1 cellular context compared by ENCODE assay signal in the genomic region with DNA sequence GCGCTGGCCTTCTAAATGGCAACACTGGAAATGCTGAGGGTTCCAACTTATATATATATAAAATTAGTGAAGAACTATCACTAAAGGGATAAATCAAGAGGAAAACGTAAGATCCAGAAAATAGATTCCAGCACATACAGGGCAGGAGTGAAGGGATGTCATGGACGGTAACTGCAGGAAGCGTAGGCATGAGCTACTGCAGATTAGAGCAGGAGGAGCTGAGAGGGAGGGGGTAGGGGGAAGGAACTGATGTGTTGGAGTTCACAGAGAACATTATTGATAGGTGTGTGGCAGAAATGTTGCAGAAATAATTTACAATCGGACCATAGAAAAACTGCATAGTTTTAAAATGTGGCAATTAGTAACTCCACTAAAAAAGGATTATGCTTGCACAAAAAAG.
TF ChIP-seq lines count a peak whose summit lies in the region.

No MANE protein-coding gene starts in this region.

TF ChIP-seq in GM12878, 131 proteins besides CTCF, POLR2A, EP300 and RAD21:
- TF ChIP-seq HDAC6 (IDR thresholded peaks at IDR 0.05; ENCODE audit: unreplicated experiment) (no peak), ATF7 (IDR thresholded peaks at IDR 0.05; ENCODE audit: low read depth) (no peak), MYB (IDR thresholded peaks at IDR 0.05; ENCODE audit: borderline replicate concordance, low read depth, low read length) (no peak), STAT1 (conservative IDR thresholded peaks at IDR 0.05) (no peak), KAT2A (conservative IDR thresholded peaks at IDR 0.05; ENCODE audit: control insufficient read depth, low read depth, low read length) (no peak), JUND (IDR thresholded peaks at IDR 0.05; ENCODE audit: low read depth, low read length) (no peak), LARP7 (IDR thresholded peaks at IDR 0.05) (no peak), SPI1 (IDR thresholded peaks at IDR 0.05; ENCODE audit: borderline replicate concordance, insufficient read depth, low read depth, low read length) (no peak), ASH2L (IDR thresholded peaks at IDR 0.05; ENCODE audit: borderline replicate concordance, low read depth) (no peak), NR2F1 (conservative IDR thresholded peaks at IDR 0.05) (no peak), ZNF274 (IDR thresholded peaks at IDR 0.05; ENCODE audit: insufficient read depth, insufficient read length) (no peak), IRF4 (IDR thresholded peaks at IDR 0.05; ENCODE audit: low read depth, low read length) (no peak), SMARCA5 (IDR thresholded peaks at IDR 0.05) (no peak), FOXK2 (IDR thresholded peaks at IDR 0.05) (no peak), POLR2AphosphoS2 (IDR thresholded peaks at IDR 0.05; ENCODE audit: low read depth, low read length) (no peak), MEF2B (IDR thresholded peaks at IDR 0.05; ENCODE audit: partially characterized antibody, poor library complexity, severe bottlenecking) (no peak), MXI1 (IDR thresholded peaks at IDR 0.05; ENCODE audit: low read depth, low read length) (no peak)
- TF ChIP-seq, protein P1, sequence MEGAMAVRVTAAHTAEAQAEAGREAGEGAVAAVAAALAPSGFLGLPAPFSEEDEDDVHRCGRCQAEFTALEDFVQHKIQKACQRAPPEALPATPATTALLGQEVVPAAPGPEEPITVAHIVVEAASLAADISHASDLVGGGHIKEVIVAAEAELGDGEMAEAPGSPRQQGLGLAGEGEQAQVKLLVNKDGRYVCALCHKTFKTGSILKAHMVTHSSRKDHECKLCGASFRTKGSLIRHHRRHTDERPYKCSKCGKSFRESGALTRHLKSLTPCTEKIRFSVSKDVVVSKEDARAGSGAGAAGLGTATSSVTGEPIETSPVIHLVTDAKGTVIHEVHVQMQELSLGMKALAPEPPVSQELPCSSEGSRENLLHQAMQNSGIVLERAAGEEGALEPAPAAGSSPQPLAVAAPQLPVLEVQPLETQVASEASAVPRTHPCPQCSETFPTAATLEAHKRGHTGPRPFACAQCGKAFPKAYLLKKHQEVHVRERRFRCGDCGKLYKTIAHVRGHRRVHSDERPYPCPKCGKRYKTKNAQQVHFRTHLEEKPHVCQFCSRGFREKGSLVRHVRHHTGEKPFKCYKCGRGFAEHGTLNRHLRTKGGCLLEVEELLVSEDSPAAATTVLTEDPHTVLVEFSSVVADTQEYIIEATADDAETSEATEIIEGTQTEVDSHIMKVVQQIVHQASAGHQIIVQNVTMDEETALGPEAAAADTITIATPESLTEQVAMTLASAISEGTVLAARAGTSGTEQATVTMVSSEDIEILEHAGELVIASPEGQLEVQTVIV (IDR thresholded peaks at IDR 0.05; ENCODE audit: borderline replicate concordance, partially characterized antibody) = no peak
- TF ChIP-seq, protein P2, sequence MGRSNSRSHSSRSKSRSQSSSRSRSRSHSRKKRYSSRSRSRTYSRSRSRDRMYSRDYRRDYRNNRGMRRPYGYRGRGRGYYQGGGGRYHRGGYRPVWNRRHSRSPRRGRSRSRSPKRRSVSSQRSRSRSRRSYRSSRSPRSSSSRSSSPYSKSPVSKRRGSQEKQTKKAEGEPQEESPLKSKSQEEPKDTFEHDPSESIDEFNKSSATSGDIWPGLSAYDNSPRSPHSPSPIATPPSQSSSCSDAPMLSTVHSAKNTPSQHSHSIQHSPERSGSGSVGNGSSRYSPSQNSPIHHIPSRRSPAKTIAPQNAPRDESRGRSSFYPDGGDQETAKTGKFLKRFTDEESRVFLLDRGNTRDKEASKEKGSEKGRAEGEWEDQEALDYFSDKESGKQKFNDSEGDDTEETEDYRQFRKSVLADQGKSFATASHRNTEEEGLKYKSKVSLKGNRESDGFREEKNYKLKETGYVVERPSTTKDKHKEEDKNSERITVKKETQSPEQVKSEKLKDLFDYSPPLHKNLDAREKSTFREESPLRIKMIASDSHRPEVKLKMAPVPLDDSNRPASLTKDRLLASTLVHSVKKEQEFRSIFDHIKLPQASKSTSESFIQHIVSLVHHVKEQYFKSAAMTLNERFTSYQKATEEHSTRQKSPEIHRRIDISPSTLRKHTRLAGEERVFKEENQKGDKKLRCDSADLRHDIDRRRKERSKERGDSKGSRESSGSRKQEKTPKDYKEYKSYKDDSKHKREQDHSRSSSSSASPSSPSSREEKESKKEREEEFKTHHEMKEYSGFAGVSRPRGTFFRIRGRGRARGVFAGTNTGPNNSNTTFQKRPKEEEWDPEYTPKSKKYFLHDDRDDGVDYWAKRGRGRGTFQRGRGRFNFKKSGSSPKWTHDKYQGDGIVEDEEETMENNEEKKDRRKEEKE (IDR thresholded peaks at IDR 0.05) = no peak
- TF ChIP-seq, protein P3, sequence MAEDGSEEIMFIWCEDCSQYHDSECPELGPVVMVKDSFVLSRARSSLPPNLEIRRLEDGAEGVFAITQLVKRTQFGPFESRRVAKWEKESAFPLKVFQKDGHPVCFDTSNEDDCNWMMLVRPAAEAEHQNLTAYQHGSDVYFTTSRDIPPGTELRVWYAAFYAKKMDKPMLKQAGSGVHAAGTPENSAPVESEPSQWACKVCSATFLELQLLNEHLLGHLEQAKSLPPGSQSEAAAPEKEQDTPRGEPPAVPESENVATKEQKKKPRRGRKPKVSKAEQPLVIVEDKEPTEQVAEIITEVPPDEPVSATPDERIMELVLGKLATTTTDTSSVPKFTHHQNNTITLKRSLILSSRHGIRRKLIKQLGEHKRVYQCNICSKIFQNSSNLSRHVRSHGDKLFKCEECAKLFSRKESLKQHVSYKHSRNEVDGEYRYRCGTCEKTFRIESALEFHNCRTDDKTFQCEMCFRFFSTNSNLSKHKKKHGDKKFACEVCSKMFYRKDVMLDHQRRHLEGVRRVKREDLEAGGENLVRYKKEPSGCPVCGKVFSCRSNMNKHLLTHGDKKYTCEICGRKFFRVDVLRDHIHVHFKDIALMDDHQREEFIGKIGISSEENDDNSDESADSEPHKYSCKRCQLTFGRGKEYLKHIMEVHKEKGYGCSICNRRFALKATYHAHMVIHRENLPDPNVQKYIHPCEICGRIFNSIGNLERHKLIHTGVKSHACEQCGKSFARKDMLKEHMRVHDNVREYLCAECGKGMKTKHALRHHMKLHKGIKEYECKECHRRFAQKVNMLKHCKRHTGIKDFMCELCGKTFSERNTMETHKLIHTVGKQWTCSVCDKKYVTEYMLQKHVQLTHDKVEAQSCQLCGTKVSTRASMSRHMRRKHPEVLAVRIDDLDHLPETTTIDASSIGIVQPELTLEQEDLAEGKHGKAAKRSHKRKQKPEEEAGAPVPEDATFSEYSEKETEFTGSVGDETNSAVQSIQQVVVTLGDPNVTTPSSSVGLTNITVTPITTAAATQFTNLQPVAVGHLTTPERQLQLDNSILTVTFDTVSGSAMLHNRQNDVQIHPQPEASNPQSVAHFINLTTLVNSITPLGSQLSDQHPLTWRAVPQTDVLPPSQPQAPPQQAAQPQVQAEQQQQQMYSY (CRISPR knock-in tag; IDR thresholded peaks at IDR 0.05) = no peak
